Comparison of ENCODE assay signal across 8 cellular contexts in genomic region chr15:29822685-29823459, GRCh38. TPM values are rescaled to one million over a fixed set of nuclear protein-coding genes. Genes with fewer than 3 reads are reported as not detected.
A peak's percentile ranks its signal among the peaks of the same experiment; 100 is the strongest.
DNase-seq lines count a peak whose midpoint lies in the region; ATAC-seq and TF ChIP-seq lines count a peak whose summit lies in the region.

No MANE protein-coding gene starts in this region.

- H3K27ac Mint-ChIP-seq in T-cell = peak overlapping the region in 1 of 2 donors; percentile 28

- TF ChIP-seq POLR2A in uterus (IDR thresholded peaks at IDR 0.05) = no peak

- peaks cover 3% of the 10 kb centered on the region for H3K36me3 Mint-ChIP-seq in T-cell

- peaks cover 36 to 56% of the 10 kb centered on the region in 2 donors for H3K27me3 Mint-ChIP-seq in T-cell

- ATAC-seq in T-cell (replicated peaks in 1 of 4) (no peak), HG03159 (IDR thresholded peaks at IDR 0.05; ENCODE audit: unreplicated experiment) (no peak)

- H3K27ac ChIP-seq in fibroblast of lung (ENCODE audit: insufficient read depth, low read length) = peak overlapping the region; percentile 89
- peak overlapping the region; percentile 82 for H3K27ac ChIP-seq in muscle layer of colon (ENCODE audit: low read depth, low read length)
- H3K27ac ChIP-seq in uterus = peak overlapping the region; percentile 88 to 99

- H3K4me1 Mint-ChIP-seq in T-cell = peaks cover 29 to 33% (median 30%) of the 10 kb centered on the region in 3 donors

- peaks cover 4 to 17% (median 10%) of the 10 kb centered on the region in 3 donors for H3K9me3 Mint-ChIP-seq in T-cell

- H2AFZ ChIP-seq in fibroblast of lung (ENCODE audit: low read length) = peak overlapping the region; percentile 79

- peak overlapping the region; percentile 18 to 57 (median 31) for H3K4me3 Mint-ChIP-seq in T-cell

- POLR2A ChIA-PET in T-cell (lab: Charles Lee) = no interaction called here

- peaks cover 6% of the 10 kb centered on the region for H3K4me1 ChIP-seq in fibroblast of lung (ENCODE audit: control insufficient read depth, extremely low read depth, insufficient read depth, low read length)
- H3K4me1 ChIP-seq in muscle layer of colon (ENCODE audit: insufficient read depth, low read length) = no peaks in the 10 kb centered on the region
- H3K4me1 ChIP-seq in uterus = peaks cover 0 to 6% of the 10 kb centered on the region in 2 donors

- peak overlapping the region; percentile 68 for H3K9ac ChIP-seq in fibroblast of lung (ENCODE audit: insufficient read depth, low read length)
- H3K9ac ChIP-seq in muscle layer of colon (ENCODE audit: low read length) = no peak overlapping the region

- H3K4me2 ChIP-seq in fibroblast of lung (ENCODE audit: extremely low read depth, insufficient read depth, low read length) = peak overlapping the region; percentile 97

- CTCF ChIA-PET in T-cell (lab: Charles Lee) = no interaction called here

- H3K27me3 ChIP-seq in fibroblast of lung (ENCODE audit: control insufficient read depth, insufficient read depth, low read length) (no peaks in the 10 kb centered on the region), muscle layer of colon (ENCODE audit: control insufficient read depth in 1 of 2, insufficient read depth in 2 of 2, low read length in 2 of 2) (no peaks in the 10 kb centered on the region), uterus (no peaks in the 10 kb centered on the region)

- H3K79me2 ChIP-seq in fibroblast of lung (ENCODE audit: control insufficient read depth, insufficient read depth, low read length) = peaks cover 35% of the 10 kb centered on the region

- H3K36me3 ChIP-seq in fibroblast of lung (ENCODE audit: control insufficient read depth, insufficient read depth, low read length) = no peaks in the 10 kb centered on the region
- H3K36me3 ChIP-seq in muscle layer of colon (ENCODE audit: insufficient read depth, low read length) = no peaks in the 10 kb centered on the region
- H3K36me3 ChIP-seq in uterus = no peaks in the 10 kb centered on the region

- DNase-seq in stimulated activated CD4-positive, alpha-beta T cell treated with anti-CD3 and anti-CD28 coated beads, Interleukin-1b, Interleukin-23, amount 100 ng/mL, for 48 hours = peak; percentile 2
- DNase-seq in stimulated activated CD4-positive, alpha-beta T cell treated with anti-CD3 and anti-CD28 coated beads, Interleukin-2, amount 100 ng/mL, for 48 hours = no peak
- DNase-seq in T-cell = peak in 1 of 34 experiments; percentile 2
- peak; percentile 73 to 85 for DNase-seq in fibroblast of lung (ENCODE audit: low read depth in 2 of 2)
- peak; percentile 69 to 74 for DNase-seq in uterus
- no peak for DNase-seq in 8988T

- intact Hi-C loops in uterus (cut with DNase I; ENCODE audit: low total_unique reads) = no loop called here

- H3K4me3 ChIP-seq in fibroblast of lung (replicated peaks in 1 of 4; ENCODE audit: control extremely low read depth in 1 of 4, insufficient read depth in 1 of 4, low read depth in 3 of 4, low read length in 4 of 4) (peak overlapping the region; percentile 49 to 77 (median 71)), muscle layer of colon (ENCODE audit: low read depth in 1 of 2, low read length in 2 of 2) (peak overlapping the region; percentile 43 to 70), uterus (peak overlapping the region; percentile 62 to 96)

- no peak for TF ChIP-seq CTCF in fibroblast of lung (conservative IDR thresholded peaks at IDR 0.05 in 1 of 2, IDR thresholded peaks at IDR 0.05 in 1 of 2; ENCODE audit: low read depth in 1 of 2, low read length in 2 of 2)
- TF ChIP-seq CTCF in uterus (IDR thresholded peaks at IDR 0.05) = no peak

- no peaks in the 10 kb centered on the region for H3K9me3 ChIP-seq in fibroblast of lung (ENCODE audit: control insufficient read depth, insufficient read depth, low read depth, low read length)
- no peaks in the 10 kb centered on the region for H3K9me3 ChIP-seq in muscle layer of colon (ENCODE audit: low read length)
- no peaks in the 10 kb centered on the region for H3K9me3 ChIP-seq in uterus

- H4K20me1 ChIP-seq in fibroblast of lung (ENCODE audit: control insufficient read depth, extremely low read depth, insufficient read depth, low read length) = no peaks in the 10 kb centered on the region

RNA-seq across cellular contexts. Expression of gene TJP1, which starts 0.6 kb away (rescaled TPM):
- total RNA-seq in T-cell = under 1 TPM in 3 of 5 donors, not detected in 2; 0.41 to 0.73 (median 0.53) TPM
- total RNA-seq in fibroblast of lung = 45.2 and 53.7 TPM in 2 replicates
- 80.9 and 110 TPM in 2 replicates for polyA plus RNA-seq in fibroblast of lung
- polyA plus RNA-seq in fibroblast of lung (2012) = 38.5 and 58.1 TPM in 2 replicates
- polyA minus RNA-seq in fibroblast of lung (ENCODE audit: low replicate concordance) = 55.5 and 58.0 TPM in 2 replicates
- 100 to 1,000 TPM in 3 of 4 donors, 10 to 100 TPM in 1; 72.4 to 191 (median 136) TPM for total RNA-seq in uterus

Comparison
In these comparisons a context has a peak if more than half of its experiments do, and no peak if none do; other contexts are left out.
1. DNase-seq: peak in stimulated activated CD4-positive, alpha-beta T cell treated with anti-CD3 and anti-CD28 coated beads, Interleukin-1b, Interleukin-23, amount 100 ng/mL, for 48 hours (single experiment), fibroblast of lung (2 of 2) and uterus (2 of 2); none in stimulated activated CD4-positive, alpha-beta T cell treated with anti-CD3 and anti-CD28 coated beads, Interleukin-2, amount 100 ng/mL, for 48 hours (0 of 2) and 8988T (single experiment).
2. RNA of gene TJP1, which starts 0.6 kb away (total RNA-seq): 72.4 to 191 TPM in uterus and 45.2 to 53.7 TPM in fibroblast of lung; 0.41 to 0.73 TPM in T-cell; every median in the first group is over 10 times any median in the second.
3. Peak in every context shown above with its lines, with median percentiles within 50 percentile points of each other: H3K27ac ChIP-seq and H3K4me3 ChIP-seq.